ENCODE assay signal across 20 cellular contexts in genomic region chr22:49920859-49921258, GRCh38. TPM values are rescaled to one million over a fixed set of nuclear protein-coding genes. Genes with fewer than 3 reads are reported as not detected.
A peak's percentile ranks its signal among the peaks of the same experiment; 100 is the strongest.
DNase-seq lines count a peak whose midpoint lies in the region; ATAC-seq, FAIRE-seq and TF ChIP-seq lines count a peak whose summit lies in the region.
"Had no signal": no experiment of that assay in that cellular context is flagged by ENCODE, and none has a peak within 500 bp of the region (broad histone marks: within the 10 kb centered on the region; RNA-seq: fewer than 3 reads in every experiment).

No MANE protein-coding gene starts in this region.

- H3K27me3 ChIP-seq in HepG2 (ENCODE audit: control insufficient read depth in 1 of 2, insufficient read depth in 2 of 2, low read length in 2 of 2) = no peaks in the 10 kb centered on the region
- H3K27me3 ChIP-seq in right lobe of liver = no peaks in the 10 kb centered on the region
- H3K27me3 ChIP-seq in upper lobe of right lung = no peaks in the 10 kb centered on the region
- H3K27me3 ChIP-seq: heart left ventricle, vagina had no signal

- CTCF ChIA-PET in HepG2 (lab: Yijun Ruan, JAX; ENCODE audit: low intra/inter-chr PET ratio, low total read pairs) = no interaction called here
- CTCF ChIA-PET in WTC11 (lab: Charles Lee) = no interaction called here

- TF ChIP-seq EP300 in HepG2 (IDR thresholded peaks at IDR 0.05; ENCODE audit: low read depth in 2 of 2, low read length in 2 of 2) (no peak), HepG2 (CRISPR knock-in tag; IDR thresholded peaks at IDR 0.05; ENCODE audit: borderline replicate concordance) (no peak)

- TF ChIP-seq CTCF in HepG2 (CRISPR knock-in tag; IDR thresholded peaks at IDR 0.05) = no peak
- no peak for TF ChIP-seq CTCF in right lobe of liver (IDR thresholded peaks at IDR 0.05)
- TF ChIP-seq CTCF in WTC11 (IDR thresholded peaks at IDR 0.05) = no peak
- no peak for TF ChIP-seq CTCF in upper lobe of right lung (IDR thresholded peaks at IDR 0.05)

- H3K4me1 ChIP-seq in HepG2 (ENCODE audit: insufficient read depth, low read length) (peaks cover 26% of the 10 kb centered on the region), right lobe of liver (peaks cover 0 to 17% (median 4%) of the 10 kb centered on the region in 4 donors), upper lobe of right lung (peaks cover 18% of the 10 kb centered on the region)

- no peak overlapping the region for H3K4me2 ChIP-seq in HepG2 (ENCODE audit: low read depth, low read length)

- no peak for FAIRE-seq in HepG2 (lab: Jason Lieb, UNC)

- H4K20me1 ChIP-seq in HepG2 (ENCODE audit: insufficient read depth, low read length) = no peaks in the 10 kb centered on the region

- in situ Hi-C loops in HepG2 (cut with HindIII; ENCODE audit: extremely low pct_ligation_motif_present, low pct_unique_long_range_greater_than_20kb) = loop anchor here (5.0 kb wide), 1 partner anchor 154 kb away; no protein-coding TSS in a partner anchor

- DNase-seq in HepG2 (ENCODE audit: low spot score) (no peak), right lobe of liver (no peak), WTC11 (ENCODE audit: low spot score) (no peak), naive B cell (no peak), upper lobe of right lung (no peak)
- DNase-seq in stimulated activated naive B cell treated with anti-CD40 and anti-IgM and Interleukin-4, amounts not matched to agents 10 μg/mL and 1 μg/mL and 100 μg/mL, for 72 hours = no peak
- DNase-seq: activated CD4-positive, alpha-beta T cell treated with anti-CD3 and anti-CD28 coated beads for 48 hours; anterior cingulate cortex; central memory CD4-positive, alpha-beta T cell; H9; heart left ventricle; left colon; NCI-H446; posterior cingulate gyrus; Right ventricle myocardium superior; substantia nigra had no signal

- peaks cover 0 to 10% of the 10 kb centered on the region in 2 experiments; a peak in 3 of 5 replicates for H3K36me3 ChIP-seq in HepG2 (replicated peaks in 1 of 2; ENCODE audit: control insufficient read depth in 1 of 2, insufficient read depth in 2 of 2, low read length in 2 of 2)
- peaks cover 0 to 10% (median 4%) of the 10 kb centered on the region in 4 donors for H3K36me3 ChIP-seq in right lobe of liver
- peaks cover 12% of the 10 kb centered on the region for H3K36me3 ChIP-seq in upper lobe of right lung

- H3K9me3 Mint-ChIP-seq in WTC11 = no peaks in the 10 kb centered on the region
- H3K9me3 Mint-ChIP-seq in naive B cell = peaks cover 0 to 2% (median 0%) of the 10 kb centered on the region in 7 donors
- H3K9me3 Mint-ChIP-seq in stimulated activated naive B cell treated with anti-CD40 and anti-IgM and Interleukin-4, amounts not matched to agents 10 μg/mL and 1 μg/mL and 100 μg/mL, for 72 hours = no peaks in the 10 kb centered on the region
- H3K9me3 Mint-ChIP-seq: H9; natural killer cell treated with Interleukin-12 subunit alpha and Interleukin-12 subunit beta and Interleukin-15 and Interleukin-18, amount 100 ng/mL, for 72 hours had no signal

- intact Hi-C loops in HepG2 (cut with micrococcal nuclease; ENCODE audit: unreplicated experiment) (no loop called here), right lobe of liver (cut with DNase I) (loop anchor here in 1 of 2 donors (10.0 kb wide), 1 partner anchor 156 kb away; no protein-coding TSS in a partner anchor), upper lobe of right lung (cut with DNase I) (no loop called here)

- WGBS in HepG2 (ENCODE audit: low lambda C conversion rate) = over 99% methylated on average over 10 of the region's 18 CpGs
- WGBS in right lobe of liver (ENCODE audit: insufficient coverage, low coverage, low lambda C conversion rate, missing lambda C conversion rate) = 83% methylated on average over 5 of the region's 18 CpGs

- no peak for TF ChIP-seq RAD21 in HepG2 (CRISPR knock-in tag; IDR thresholded peaks at IDR 0.05)

- POLR2A ChIA-PET in HepG2 (lab: Yijun Ruan, JAX) (no interaction called here), WTC11 (lab: Charles Lee) (no interaction called here)

- BruUV-seq in HepG2 (replicated peaks; lab: Mats Ljungman, UMichigan) = no TSS peak

- H3K27ac ChIP-seq in HepG2 (ENCODE audit: extremely low read length, insufficient read depth, low read length) (no peak overlapping the region), right lobe of liver (no peak overlapping the region), upper lobe of right lung (no peak overlapping the region)
- H3K27ac ChIP-seq: epithelial cell of prostate, heart left ventricle, vagina had no signal

- no peak overlapping the region for H2AFZ ChIP-seq in HepG2 (ENCODE audit: low read length)

- H3K36me3 Mint-ChIP-seq in WTC11 (peaks cover 9% of the 10 kb centered on the region; the same call in 1 of the 2 replicates), naive B cell (no peaks in the 10 kb centered on the region)
- peaks cover 19 to 49% of the 10 kb centered on the region in 2 donors for H3K36me3 Mint-ChIP-seq in stimulated activated naive B cell treated with anti-CD40 and anti-IgM and Interleukin-4, amounts not matched to agents 10 μg/mL and 1 μg/mL and 100 μg/mL, for 72 hours
- H3K36me3 Mint-ChIP-seq: natural killer cell treated with Interleukin-12 subunit alpha and Interleukin-12 subunit beta and Interleukin-15 and Interleukin-18, amount 100 ng/mL, for 72 hours had no signal

- no peak overlapping the region for H3K9ac ChIP-seq in HepG2 (ENCODE audit: insufficient read depth, low read depth, low read length)

- H3K4me1 Mint-ChIP-seq in WTC11 = peaks cover 11% of the 10 kb centered on the region
- H3K4me1 Mint-ChIP-seq in naive B cell = peaks cover 10 to 48% (median 18%) of the 10 kb centered on the region in 3 donors
- H3K4me1 Mint-ChIP-seq in stimulated activated naive B cell treated with anti-CD40 and anti-IgM and Interleukin-4, amounts not matched to agents 10 μg/mL and 1 μg/mL and 100 μg/mL, for 72 hours = peaks cover 37 to 58% of the 10 kb centered on the region in 2 donors

- H3K9me3 ChIP-seq in HepG2 (ENCODE audit: low read length) = no peaks in the 10 kb centered on the region
- no peaks in the 10 kb centered on the region for H3K9me3 ChIP-seq in right lobe of liver
- no peaks in the 10 kb centered on the region for H3K9me3 ChIP-seq in upper lobe of right lung
- H3K9me3 ChIP-seq: heart left ventricle, vagina had no signal

- peaks cover 10% of the 10 kb centered on the region for H3K79me2 ChIP-seq in HepG2 (ENCODE audit: insufficient read depth, low read length)

- H3K4me3 Mint-ChIP-seq in WTC11 = peak overlapping the region; percentile 14; the same call in 1 of the 2 replicates
- peak overlapping the region in 6 of 8 donors; percentile 32 to 85 (median 69) for H3K4me3 Mint-ChIP-seq in naive B cell
- no peak overlapping the region for H3K4me3 Mint-ChIP-seq in stimulated activated naive B cell treated with anti-CD40 and anti-IgM and Interleukin-4, amounts not matched to agents 10 μg/mL and 1 μg/mL and 100 μg/mL, for 72 hours

- H3K4me3 ChIP-seq in HepG2 (replicated peaks in 1 of 3; ENCODE audit: insufficient read depth in 1 of 3, low read depth in 2 of 3, low read length in 3 of 3) (no peak overlapping the region), right lobe of liver (no peak overlapping the region), upper lobe of right lung (no peak overlapping the region)
- H3K4me3 ChIP-seq: heart left ventricle, vagina had no signal

- no peaks in the 10 kb centered on the region; the same call in 1 of the 2 replicates for H3K27me3 Mint-ChIP-seq in WTC11 (ENCODE audit: low read depth)
- no peaks in the 10 kb centered on the region for H3K27me3 Mint-ChIP-seq in naive B cell
- no peaks in the 10 kb centered on the region for H3K27me3 Mint-ChIP-seq in stimulated activated naive B cell treated with anti-CD40 and anti-IgM and Interleukin-4, amounts not matched to agents 10 μg/mL and 1 μg/mL and 100 μg/mL, for 72 hours
- H3K27me3 Mint-ChIP-seq: natural killer cell treated with Interleukin-12 subunit alpha and Interleukin-12 subunit beta and Interleukin-15 and Interleukin-18, amount 100 ng/mL, for 72 hours had no signal

- ATAC-seq in HepG2 (no peak), right lobe of liver (no peak), WTC11 (no peak), naive B cell (ENCODE audit: low read depth in 2 of 2) (no peak), upper lobe of right lung (no peak), GM21786 (IDR thresholded peaks at IDR 0.05; ENCODE audit: unreplicated experiment) (no peak)
- ATAC-seq in stimulated activated naive B cell treated with anti-CD40 and anti-IgM and Interleukin-4, amounts not matched to agents 10 μg/mL and 1 μg/mL and 100 μg/mL, for 72 hours (replicated peaks) = no peak
- ATAC-seq: heart left ventricle; left colon; natural killer cell treated with Interleukin-12 subunit alpha and Interleukin-12 subunit beta and Interleukin-15 and Interleukin-18, amount 100 ng/mL, for 72 hours had no signal

- TF ChIP-seq POLR2A in HepG2 (IDR thresholded peaks at IDR 0.05; ENCODE audit: insufficient read depth in 1 of 2, low read depth in 2 of 2, low read length in 2 of 2) (no peak), right lobe of liver (IDR thresholded peaks at IDR 0.05) (no peak)

- no peak overlapping the region for H3K27ac Mint-ChIP-seq in WTC11
- H3K27ac Mint-ChIP-seq in naive B cell = peak overlapping the region in 2 of 6 donors; percentile 29 to 62
- no peak overlapping the region for H3K27ac Mint-ChIP-seq in stimulated activated naive B cell treated with anti-CD40 and anti-IgM and Interleukin-4, amounts not matched to agents 10 μg/mL and 1 μg/mL and 100 μg/mL, for 72 hours
- H3K27ac Mint-ChIP-seq: H9 had no signal

RNA-seq across cellular contexts. Expression of gene CRELD2, which starts 2.4 kb away (rescaled TPM):
- total RNA-seq in HepG2 (2016; rRNA removed; fragmentation: Illumina TruSeq; extraction: Trizol) (19.6 and 44.7 TPM in 2 replicates), right lobe of liver (10 to 100 TPM; 26.0 to 56.4 (median 47.8) TPM), WTC11 (2021) (34.9 to 42.8 TPM (median 35.2 TPM) in 3 replicates), upper lobe of right lung (44.2 TPM)
- 22.4 and 24.2 TPM in 2 replicates for total RNA-seq in HepG2 (2016; cell fraction: cytosol; rRNA removed; fragmentation: Illumina TruSeq; extraction: Trizol; ENCODE audit: low read depth)
- total RNA-seq in HepG2 (2016; cell fraction: insoluble cytoplasmic fraction; rRNA removed; fragmentation: Illumina TruSeq; extraction: Trizol) = 18.8 and 46.8 TPM in 2 replicates
- 27.6 and 29.9 TPM in 2 replicates for total RNA-seq in HepG2 (2016; cell fraction: membrane; rRNA removed; fragmentation: Illumina TruSeq; extraction: Trizol)
- total RNA-seq in HepG2 (2016; cell fraction: nucleus; rRNA removed; fragmentation: Illumina TruSeq; extraction: Trizol) = 35.5 and 40.6 TPM in 2 replicates
- polyA plus RNA-seq in HepG2 (2011; rRNA removed) (17.2 and 20.2 TPM in 2 replicates), naive B cell (ENCODE audit: low read depth in 6 of 6) (10 to 100 TPM; 21.9 to 33.8 (median 28.0) TPM)
- 16.7 and 25.6 TPM in 2 replicates for polyA plus RNA-seq in HepG2 (2011; cell fraction: cytosol; rRNA removed)
- 44.2 and 48.8 TPM in 2 replicates for polyA plus RNA-seq in HepG2 (2011; cell fraction: nucleus; rRNA removed)
- polyA plus RNA-seq in HepG2 (2012) = 9.4 and 10.2 TPM in 2 replicates
- polyA plus RNA-seq in HepG2 (2016; cell fraction: cytosol; fragmentation: Illumina TruSeq; extraction: Trizol; ENCODE audit: low read depth) = 25.8 and 29.9 TPM in 2 replicates
- 22.7 and 25.1 TPM in 2 replicates for polyA plus RNA-seq in HepG2 (2016; cell fraction: insoluble cytoplasmic fraction; fragmentation: Illumina TruSeq; extraction: Trizol; ENCODE audit: low read depth)
- 26.9 and 27.0 TPM in 2 replicates for polyA plus RNA-seq in HepG2 (2016; cell fraction: membrane; fragmentation: Illumina TruSeq; extraction: Trizol; ENCODE audit: low read depth)
- polyA plus RNA-seq in HepG2 (2016; cell fraction: nucleus; fragmentation: Illumina TruSeq; extraction: Trizol; ENCODE audit: insufficient read depth, low read depth) = 89.1 and 100 TPM in 2 replicates
- 6.9 and 14.7 TPM in 2 replicates for polyA minus RNA-seq in HepG2 (2011; rRNA and poly(A)+ RNA removed; ENCODE audit: low replicate concordance)
- 4.4 and 5.2 TPM in 2 replicates for polyA minus RNA-seq in HepG2 (2011; cell fraction: cytosol; rRNA and poly(A)+ RNA removed)
- 4.5 and 4.7 TPM in 2 replicates for polyA minus RNA-seq in HepG2 (2011; cell fraction: nucleus; rRNA and poly(A)+ RNA removed)

RNA-seq across cellular contexts. Expression of gene ALG12, which starts 2.6 kb away (rescaled TPM):
- total RNA-seq in HepG2 (2016; rRNA removed; fragmentation: Illumina TruSeq; extraction: Trizol) (6.6 and 15.8 TPM in 2 replicates), right lobe of liver (10 to 100 TPM; 15.1 to 19.0 (median 16.6) TPM), WTC11 (2021) (26.5 to 29.2 TPM (median 26.7 TPM) in 3 replicates), upper lobe of right lung (28.1 TPM)
- total RNA-seq in HepG2 (2016; cell fraction: cytosol; rRNA removed; fragmentation: Illumina TruSeq; extraction: Trizol; ENCODE audit: low read depth) = 1.5 and 3.0 TPM in 2 replicates
- 6.8 and 15.6 TPM in 2 replicates for total RNA-seq in HepG2 (2016; cell fraction: insoluble cytoplasmic fraction; rRNA removed; fragmentation: Illumina TruSeq; extraction: Trizol)
- 6.4 and 10.5 TPM in 2 replicates for total RNA-seq in HepG2 (2016; cell fraction: membrane; rRNA removed; fragmentation: Illumina TruSeq; extraction: Trizol)
- 10.6 and 14.2 TPM in 2 replicates for total RNA-seq in HepG2 (2016; cell fraction: nucleus; rRNA removed; fragmentation: Illumina TruSeq; extraction: Trizol)
- polyA plus RNA-seq in HepG2 (2011; rRNA removed) (7.8 and 9.5 TPM in 2 replicates), naive B cell (ENCODE audit: low read depth in 6 of 6) (10 to 100 TPM; 10.1 to 17.5 (median 13.0) TPM)
- 5.9 and 6.1 TPM in 2 replicates for polyA plus RNA-seq in HepG2 (2011; cell fraction: cytosol; rRNA removed)
- polyA plus RNA-seq in HepG2 (2011; cell fraction: nucleus; rRNA removed) = 25.1 and 26.7 TPM in 2 replicates
- polyA plus RNA-seq in HepG2 (2012) = 9.4 and 10.0 TPM in 2 replicates
- 2.9 and 3.3 TPM in 2 replicates for polyA plus RNA-seq in HepG2 (2016; cell fraction: cytosol; fragmentation: Illumina TruSeq; extraction: Trizol; ENCODE audit: low read depth)
- polyA plus RNA-seq in HepG2 (2016; cell fraction: insoluble cytoplasmic fraction; fragmentation: Illumina TruSeq; extraction: Trizol; ENCODE audit: low read depth) = 6.1 and 6.8 TPM in 2 replicates
- 5.6 and 6.9 TPM in 2 replicates for polyA plus RNA-seq in HepG2 (2016; cell fraction: membrane; fragmentation: Illumina TruSeq; extraction: Trizol; ENCODE audit: low read depth)
- polyA plus RNA-seq in HepG2 (2016; cell fraction: nucleus; fragmentation: Illumina TruSeq; extraction: Trizol; ENCODE audit: insufficient read depth, low read depth) = 26.3 and 30.4 TPM in 2 replicates
- 5.8 and 12.8 TPM in 2 replicates for polyA minus RNA-seq in HepG2 (2011; rRNA and poly(A)+ RNA removed; ENCODE audit: low replicate concordance)
- polyA minus RNA-seq in HepG2 (2011; cell fraction: cytosol; rRNA and poly(A)+ RNA removed) = 5.7 and 7.1 TPM in 2 replicates
- 3.4 and 4.5 TPM in 2 replicates for polyA minus RNA-seq in HepG2 (2011; cell fraction: nucleus; rRNA and poly(A)+ RNA removed)

RNA-seq across cellular contexts. Expression of gene PIM3, which starts 39.7 kb away (rescaled TPM):
- total RNA-seq in HepG2 (2016; rRNA removed; fragmentation: Illumina TruSeq; extraction: Trizol) = 18.2 and 31.2 TPM in 2 replicates
- 12.4 and 12.6 TPM in 2 replicates for total RNA-seq in HepG2 (2016; cell fraction: cytosol; rRNA removed; fragmentation: Illumina TruSeq; extraction: Trizol; ENCODE audit: low read depth)
- total RNA-seq in HepG2 (2016; cell fraction: insoluble cytoplasmic fraction; rRNA removed; fragmentation: Illumina TruSeq; extraction: Trizol) = 17.3 and 32.7 TPM in 2 replicates
- total RNA-seq in HepG2 (2016; cell fraction: membrane; rRNA removed; fragmentation: Illumina TruSeq; extraction: Trizol) = 27.1 and 31.2 TPM in 2 replicates
- total RNA-seq in HepG2 (2016; cell fraction: nucleus; rRNA removed; fragmentation: Illumina TruSeq; extraction: Trizol) = 24.6 and 30.5 TPM in 2 replicates
- polyA plus RNA-seq in HepG2 (2011; rRNA removed) = 21.6 and 24.1 TPM in 2 replicates
- polyA plus RNA-seq in HepG2 (2011; cell fraction: cytosol; rRNA removed) = 21.4 and 47.8 TPM in 2 replicates
- 121 and 136 TPM in 2 replicates for polyA plus RNA-seq in HepG2 (2011; cell fraction: nucleus; rRNA removed)
- polyA plus RNA-seq in HepG2 (2012) = 22.6 and 36.4 TPM in 2 replicates
- 7.3 and 9.3 TPM in 2 replicates for polyA plus RNA-seq in HepG2 (2016; cell fraction: cytosol; fragmentation: Illumina TruSeq; extraction: Trizol; ENCODE audit: low read depth)
- 21.4 and 25.4 TPM in 2 replicates for polyA plus RNA-seq in HepG2 (2016; cell fraction: insoluble cytoplasmic fraction; fragmentation: Illumina TruSeq; extraction: Trizol; ENCODE audit: low read depth)
- 17.2 and 17.8 TPM in 2 replicates for polyA plus RNA-seq in HepG2 (2016; cell fraction: membrane; fragmentation: Illumina TruSeq; extraction: Trizol; ENCODE audit: low read depth)
- 62.7 and 63.0 TPM in 2 replicates for polyA plus RNA-seq in HepG2 (2016; cell fraction: nucleus; fragmentation: Illumina TruSeq; extraction: Trizol; ENCODE audit: insufficient read depth, low read depth)
- polyA minus RNA-seq in HepG2 (2011; rRNA and poly(A)+ RNA removed; ENCODE audit: low replicate concordance) = 8.8 and 50.3 TPM in 2 replicates
- polyA minus RNA-seq in HepG2 (2011; cell fraction: cytosol; rRNA and poly(A)+ RNA removed) = 23.0 and 37.5 TPM in 2 replicates
- 17.0 and 22.8 TPM in 2 replicates for polyA minus RNA-seq in HepG2 (2011; cell fraction: nucleus; rRNA and poly(A)+ RNA removed)
- 10 to 100 TPM; 26.7 to 64.4 (median 32.8) TPM for total RNA-seq in right lobe of liver
- 42.9 to 45.7 TPM (median 44.3 TPM) in 3 replicates for total RNA-seq in WTC11 (2021)
- polyA plus RNA-seq in naive B cell (ENCODE audit: low read depth in 6 of 6) = 10 to 100 TPM; 46.7 to 60.7 (median 55.0) TPM
- 119 TPM for total RNA-seq in upper lobe of right lung

Comparison
In these comparisons a context has a peak if more than half of its experiments do, and no peak if none do; other contexts are left out.
1. H3K4me3 Mint-ChIP-seq: peak in WTC11 (single experiment) and naive B cell (6 of 8); none in stimulated activated naive B cell treated with anti-CD40 and anti-IgM and Interleukin-4, amounts not matched to agents 10 μg/mL and 1 μg/mL and 100 μg/mL, for 72 hours (0 of 2).